In the genomic region with DNA sequence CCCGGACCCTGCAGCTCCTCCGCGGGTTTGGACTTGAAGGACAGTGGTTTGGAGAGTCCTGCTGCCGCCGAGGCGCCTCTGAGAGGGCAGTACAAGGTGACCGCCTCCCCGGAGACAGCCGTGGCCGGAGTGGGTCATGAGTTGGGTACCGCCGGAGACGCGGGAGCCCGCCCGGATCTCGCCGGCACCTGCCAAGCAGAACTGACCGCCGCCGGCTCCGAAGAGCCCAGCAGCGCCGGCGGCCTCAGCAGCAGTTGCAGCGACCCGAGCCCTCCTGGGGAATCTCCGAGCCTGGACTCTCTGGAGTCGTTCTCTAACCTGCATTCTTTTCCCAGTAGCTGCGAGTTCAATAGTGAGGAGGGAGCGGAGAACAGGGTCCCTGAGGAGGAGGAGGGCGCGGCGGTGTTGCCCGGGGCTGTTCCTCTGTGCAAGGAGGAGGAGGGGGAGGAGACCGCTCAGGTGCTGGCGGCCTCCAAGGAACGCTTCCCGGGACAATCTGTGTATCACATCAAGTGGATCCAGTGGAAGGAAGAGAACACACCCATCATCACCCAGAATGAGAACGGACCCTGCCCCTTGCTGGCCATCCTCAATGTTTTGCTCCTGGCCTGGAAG, we compare ENCODE assay signal across 8 cellular contexts. TPM values are rescaled to one million over a fixed set of nuclear protein-coding genes. Genes with fewer than 3 reads are reported as not detected.
A peak's percentile ranks its signal among the peaks of the same experiment; 100 is the strongest.
DNase-seq lines count a peak whose midpoint lies in the region; ATAC-seq lines count a peak whose summit lies in the region.

No MANE protein-coding gene starts in this region.

- no peaks in the 10 kb centered on the region for H3K9me3 ChIP-seq in HUES6 (ENCODE audit: control insufficient read depth, insufficient read depth, low read depth, low read length)
- H3K9me3 ChIP-seq in effector memory CD4-positive, alpha-beta T cell (ENCODE audit: control insufficient read depth, low read length), result no peaks in the 10 kb centered on the region
- H3K9me3 ChIP-seq in mesenchymal stem cell (ENCODE audit: control insufficient read depth, low read length), result no peaks in the 10 kb centered on the region

- H3K4me1 ChIP-seq in HUES6 (ENCODE audit: control insufficient read depth, insufficient read depth, low read length) (peaks cover 21% of the 10 kb centered on the region), mesenchymal stem cell (ENCODE audit: control insufficient read depth, insufficient read depth, low read depth, low read length) (peaks cover 3% of the 10 kb centered on the region)
- H3K4me1 ChIP-seq in effector memory CD4-positive, alpha-beta T cell (ENCODE audit: control insufficient read depth, insufficient read depth, low read length, poor library complexity, severe bottlenecking), result peaks cover 13% of the 10 kb centered on the region

- H2BK120ac ChIP-seq in mesenchymal stem cell (ENCODE audit: low read depth, low read length), result peak overlapping the region; percentile 91

- peak overlapping the region; percentile 99 for H2BK15ac ChIP-seq in mesenchymal stem cell (ENCODE audit: low read depth, poor library complexity, severe bottlenecking)

- no peak overlapping the region for H2BK12ac ChIP-seq in mesenchymal stem cell (ENCODE audit: low read length in 2 of 2)

- H3K4ac ChIP-seq in mesenchymal stem cell (ENCODE audit: low read depth in 1 of 2, low read length in 2 of 2), result peak overlapping the region in 1 of 2 experiments; percentile 44

- H2BK5ac ChIP-seq in mesenchymal stem cell (ENCODE audit: low read depth, low read length, poor library complexity, severe bottlenecking), result peak overlapping the region; percentile 63

- no peaks in the 10 kb centered on the region for H3K27me3 ChIP-seq in HUES6 (ENCODE audit: control insufficient read depth, insufficient read depth, low read length)
- H3K27me3 ChIP-seq in effector memory CD4-positive, alpha-beta T cell (replicated peaks; ENCODE audit: control insufficient read depth, insufficient read depth, low read length, poor library complexity, severe bottlenecking), result no peaks in the 10 kb centered on the region
- H3K27me3 ChIP-seq in mesenchymal stem cell (ENCODE audit: control insufficient read depth in 1 of 2, insufficient read depth in 1 of 2, low read length in 2 of 2), result no peaks in the 10 kb centered on the region

- peak overlapping the region; percentile 58 for H3K4me2 ChIP-seq in mesenchymal stem cell (ENCODE audit: low read length, poor library complexity, severe bottlenecking)

- peak overlapping the region in 1 of 2 experiments; percentile 6 for H3K23ac ChIP-seq in mesenchymal stem cell (ENCODE audit: low read length in 2 of 2)

- H3K4me3 ChIP-seq in HUES6 (ENCODE audit: low read depth, low read length) (peak overlapping the region; percentile 77), mesenchymal stem cell (ENCODE audit: insufficient read depth in 1 of 2, low read depth in 1 of 2, low read length in 2 of 2) (peak overlapping the region; percentile 92 to 95)
- H3K4me3 ChIP-seq in effector memory CD4-positive, alpha-beta T cell (ENCODE audit: insufficient read depth, low read depth, low read length, poor library complexity, severe bottlenecking), result peak overlapping the region; percentile 99

- H3K27ac ChIP-seq in HUES6 (ENCODE audit: low read depth, low read length) (peak overlapping the region; percentile 68; the same call in 1 of the 2 replicates), mesenchymal stem cell (ENCODE audit: low read length, poor library complexity, severe bottlenecking) (peak overlapping the region; percentile 62), substantia nigra (ENCODE audit: low read depth, low read length, poor library complexity, severe bottlenecking) (peak overlapping the region; percentile 98)
- peak overlapping the region; percentile 64 for H3K27ac ChIP-seq in effector memory CD4-positive, alpha-beta T cell (ENCODE audit: insufficient read depth, low read length, poor library complexity, severe bottlenecking)

- H4K91ac ChIP-seq in mesenchymal stem cell (ENCODE audit: low read length), result peak overlapping the region; percentile 46

- peaks cover 6% of the 10 kb centered on the region for H3K79me1 ChIP-seq in mesenchymal stem cell (replicated peaks; ENCODE audit: low read length, poor library complexity, severe bottlenecking)

- WGBS in mesenchymal stem cell, result under 1% methylated on average over 35 of the region's 40 CpGs

- DNase-seq in COLO668 (lab: John Stamatoyannopoulos, UW; ENCODE audit: unreplicated experiment) (peak; percentile 55), mesenchymal stem cell (no peak), substantia nigra (lab: John Stamatoyannopoulos, UW) (peak in 36 of 49 donors; percentile 26 to 81 (median 60)), NOMO-1 (lab: John Stamatoyannopoulos, UW; ENCODE audit: unreplicated experiment in 2 of 2) (no peak)
- peak; percentile 26 for DNase-seq in activated CD4-positive, alpha-beta T cell treated with anti-CD3 and anti-CD28 coated beads for 48 hours
- DNase-seq in effector memory CD4-positive, alpha-beta T cell, result no peak

- peak overlapping the region; percentile 85 to 95 for H3K18ac ChIP-seq in mesenchymal stem cell (ENCODE audit: low read depth in 1 of 2, low read length in 2 of 2)

- H3K9ac ChIP-seq in HUES6 (ENCODE audit: low read length) (peak overlapping the region; percentile 87), mesenchymal stem cell (ENCODE audit: low read length) (peak overlapping the region; percentile 93)

- H4K8ac ChIP-seq in mesenchymal stem cell (ENCODE audit: low read length), result peak overlapping the region; percentile 57

- H2AK5ac ChIP-seq in mesenchymal stem cell (ENCODE audit: low read length, severe bottlenecking), result no peak overlapping the region

- H3K36me3 ChIP-seq in HUES6 (ENCODE audit: control insufficient read depth, insufficient read depth, low read length) (no peaks in the 10 kb centered on the region), mesenchymal stem cell (ENCODE audit: control insufficient read depth in 1 of 2, insufficient read depth in 2 of 2, low read depth in 1 of 2, low read length in 2 of 2) (peaks cover 0 to 3% of the 10 kb centered on the region in 2 experiments)
- no peaks in the 10 kb centered on the region for H3K36me3 ChIP-seq in effector memory CD4-positive, alpha-beta T cell (ENCODE audit: control insufficient read depth, insufficient read depth, low read length)

- peak overlapping the region; percentile 10 for H2AFZ ChIP-seq in mesenchymal stem cell (ENCODE audit: low read depth, low read length)

- peak overlapping the region; percentile 26 to 45 for H3K14ac ChIP-seq in mesenchymal stem cell (ENCODE audit: low read length in 2 of 2)

- ATAC-seq in GM21390 (IDR thresholded peaks at IDR 0.05; ENCODE audit: unreplicated experiment), result peak; percentile 9

RNA-seq across cellular contexts. Expression of a gene that starts 0.6 kb away (rescaled TPM):
- polyA plus RNA-seq in mesenchymal stem cell (2013, experiment 1 of 2), result 13.3 TPM
- 14.0 TPM for polyA plus RNA-seq in mesenchymal stem cell (2013, experiment 2 of 2)

RNA-seq across cellular contexts. Expression of a gene that starts 22.2 kb away (rescaled TPM):
- polyA plus RNA-seq in mesenchymal stem cell (2013, experiment 1 of 2), result 313 TPM
- polyA plus RNA-seq in mesenchymal stem cell (2013, experiment 2 of 2), result 300 TPM

Comparison
In these comparisons a context has a peak if more than half of its experiments do, and no peak if none do; other contexts are left out.
1. DNase-seq: peak in COLO668 (single experiment), activated CD4-positive, alpha-beta T cell treated with anti-CD3 and anti-CD28 coated beads for 48 hours (single experiment) and substantia nigra (36 of 49); none in effector memory CD4-positive, alpha-beta T cell (0 of 3), mesenchymal stem cell (single experiment) and NOMO-1 (0 of 2).
2. Peak in every context shown above with its lines, with median percentiles within 50 percentile points of each other: H3K27ac ChIP-seq and H3K4me3 ChIP-seq.